11 cellular contexts compared by ENCODE assay signal in genomic region chr19:17765069-17765618, GRCh38. TPM values are rescaled to one million over a fixed set of nuclear protein-coding genes. Genes with fewer than 3 reads are reported as not detected.
DNase-seq lines count a peak whose midpoint lies in the region; ATAC-seq and TF ChIP-seq lines count a peak whose summit lies in the region.
"Had no signal": no experiment of that assay in that cellular context is flagged by ENCODE, and none has a peak within 500 bp of the region (broad histone marks: within the 10 kb centered on the region; RNA-seq: fewer than 3 reads in every experiment).

No MANE protein-coding gene starts in this region.

- H3K27ac ChIP-seq in CD4-positive, alpha-beta memory T cell (ENCODE audit: low read depth, low read length) = no peak overlapping the region
- H3K27ac ChIP-seq in dorsolateral prefrontal cortex = peak overlapping the region in 45 of 59 donors; percentile 14 to 100 (median 65)
- no peak overlapping the region for H3K27ac ChIP-seq in smooth muscle cell (ENCODE audit: low read depth)

- no peaks in the 10 kb centered on the region for H3K27me3 Mint-ChIP-seq in CD4-positive, alpha-beta memory T cell
- H3K27me3 Mint-ChIP-seq in naive B cell = no peaks in the 10 kb centered on the region

- peaks cover 3% of the 10 kb centered on the region for H3F3A ChIP-seq in smooth muscle cell (ENCODE audit: low read depth)

- no peaks in the 10 kb centered on the region for H3K79me2 ChIP-seq in smooth muscle cell (ENCODE audit: low read depth)

- peaks cover 0 to 5% (median 3%) of the 10 kb centered on the region in 4 donors for H3K4me1 Mint-ChIP-seq in CD4-positive, alpha-beta memory T cell
- peaks cover 12 to 37% (median 36%) of the 10 kb centered on the region in 3 donors for H3K4me1 Mint-ChIP-seq in naive B cell

- no peak overlapping the region for H3K4me3 ChIP-seq in CD4-positive, alpha-beta memory T cell (ENCODE audit: low read length in 2 of 2)
- H3K4me3 ChIP-seq in dorsolateral prefrontal cortex = no peak overlapping the region
- H3K4me3 ChIP-seq in smooth muscle cell = no peak overlapping the region

- TF ChIP-seq CTCF in dorsolateral prefrontal cortex (IDR thresholded peaks at IDR 0.05 in 54 of 56, conservative IDR thresholded peaks at IDR 0.05 in 2 of 56; ENCODE audit: low read depth in 1 of 56, partially characterized antibody in 56 of 56) (no peak), smooth muscle cell (IDR thresholded peaks at IDR 0.05; ENCODE audit: borderline replicate concordance, insufficient read depth, poor library complexity, severe bottlenecking) (no peak)

- DNase-seq in CD4-positive, alpha-beta memory T cell = no peak
- DNase-seq in NOMO-1 (lab: John Stamatoyannopoulos, UW; ENCODE audit: unreplicated experiment in 2 of 2) (peak; percentile 82 to 91), dorsolateral prefrontal cortex (no peak), naive B cell (no peak), smooth muscle cell (lab: John Stamatoyannopoulos, UW; ENCODE audit: unreplicated experiment) (no peak)
- no peak for DNase-seq in activated CD4-positive, alpha-beta T cell treated with anti-CD3 and anti-CD28 coated beads, Interleukin-2, amount 50 U/mL, for 48 hours
- DNase-seq: DMS153, NCI-H1092 had no signal

- H3K9me3 Mint-ChIP-seq in CD4-positive, alpha-beta memory T cell = no peaks in the 10 kb centered on the region
- no peaks in the 10 kb centered on the region for H3K9me3 Mint-ChIP-seq in naive B cell

- no peaks in the 10 kb centered on the region for H4K20me1 ChIP-seq in smooth muscle cell (ENCODE audit: low read depth)

- no peak overlapping the region for H3K4me2 ChIP-seq in smooth muscle cell

- WGBS in smooth muscle cell (ENCODE audit: low lambda C conversion rate) = 72% methylated on average over 12 of the region's 12 CpGs

- CTCF ChIA-PET in CD4-positive, alpha-beta memory T cell (lab: Charles Lee; ENCODE audit: partially characterized antibody) = interaction anchor here (0.9 to 1.0 kb wide), 2 partner anchors 10 to 27 kb away, joined by 3 to 4 read pairs; no protein-coding TSS in a partner anchor

- ATAC-seq in naive B cell (ENCODE audit: low read depth in 2 of 2) (peak; percentile 51 to 67), HG02759 (IDR thresholded peaks at IDR 0.05; ENCODE audit: unreplicated experiment) (no peak), HG03097 (IDR thresholded peaks at IDR 0.05; ENCODE audit: low FRiP score, unreplicated experiment) (no peak)

- H3K27me3 ChIP-seq in CD4-positive, alpha-beta memory T cell (ENCODE audit: insufficient read depth, low read length) = no peaks in the 10 kb centered on the region
- no peaks in the 10 kb centered on the region for H3K27me3 ChIP-seq in dorsolateral prefrontal cortex
- no peaks in the 10 kb centered on the region for H3K27me3 ChIP-seq in smooth muscle cell (ENCODE audit: low read depth)

- no peaks in the 10 kb centered on the region for H3K9me3 ChIP-seq in CD4-positive, alpha-beta memory T cell (ENCODE audit: control insufficient read depth in 1 of 2, low read length in 2 of 2)
- H3K9me3 ChIP-seq in smooth muscle cell (replicated peaks; ENCODE audit: low read depth) = no peaks in the 10 kb centered on the region

- intact Hi-C loops in CD4-positive, alpha-beta memory T cell (cut with micrococcal nuclease) = no loop called here
- intact Hi-C loops in dorsolateral prefrontal cortex (cut with DNase I) = loop anchor here (5.0 kb wide), 2 partner anchors 48 to 63 kb away; partner anchors contain the start of gene MAP1S (in 1 of the 2)

- no peaks in the 10 kb centered on the region for H3K4me1 ChIP-seq in CD4-positive, alpha-beta memory T cell (ENCODE audit: insufficient read depth, low read length)
- H3K4me1 ChIP-seq in smooth muscle cell (ENCODE audit: low read depth) = no peaks in the 10 kb centered on the region

- POLR2A ChIA-PET in CD4-positive, alpha-beta memory T cell (lab: Charles Lee; ENCODE audit: partially characterized antibody) = interaction anchor here (2.1 kb wide), 1 partner anchor 38 kb away, joined by 5 read pairs; no protein-coding TSS in a partner anchor

- peaks cover 48% of the 10 kb centered on the region for H3K36me3 ChIP-seq in CD4-positive, alpha-beta memory T cell (ENCODE audit: insufficient read depth, low read length)
- H3K36me3 ChIP-seq in smooth muscle cell (ENCODE audit: low read depth) = no peaks in the 10 kb centered on the region

- peak overlapping the region in 2 of 8 donors; percentile 29 for H3K4me3 Mint-ChIP-seq in CD4-positive, alpha-beta memory T cell
- peak overlapping the region in 7 of 8 donors; percentile 6 to 65 (median 59) for H3K4me3 Mint-ChIP-seq in naive B cell

- peak overlapping the region in 4 of 7 donors; percentile 22 to 82 (median 42) for H3K27ac Mint-ChIP-seq in CD4-positive, alpha-beta memory T cell
- peak overlapping the region in 5 of 6 donors; percentile 69 to 93 (median 73) for H3K27ac Mint-ChIP-seq in naive B cell

- H3K36me3 Mint-ChIP-seq in CD4-positive, alpha-beta memory T cell = peaks cover 45 to 56% of the 10 kb centered on the region in 2 donors
- peaks cover 2 to 7% of the 10 kb centered on the region in 2 donors for H3K36me3 Mint-ChIP-seq in naive B cell

- H2AFZ ChIP-seq in smooth muscle cell (ENCODE audit: low read depth) = no peak overlapping the region

- no peak overlapping the region for H3K9ac ChIP-seq in smooth muscle cell (ENCODE audit: low read depth)

RNA-seq across cellular contexts. Expression of gene FCHO1, which starts 13.9 kb away (rescaled TPM):
- total RNA-seq in CD4-positive, alpha-beta memory T cell = 100 to 1,000 TPM in 1 of 2 experiments, 10 to 100 TPM in 1; 99.4 to 113 TPM
- polyA plus RNA-seq in CD4-positive, alpha-beta memory T cell = 10 to 100 TPM in 1 of 2 donors, 1 to 10 TPM in 1; 6.5 to 30.0 TPM
- total RNA-seq in dorsolateral prefrontal cortex (100 to 1,000 TPM in 21 of 120 experiments, 10 to 100 TPM in 99; 39.4 to 173 (median 76.8) TPM), smooth muscle cell (1.0 and 18.0 TPM in 2 replicates)
- polyA plus RNA-seq in naive B cell (ENCODE audit: low read depth in 6 of 6) (10 to 100 TPM; 10.1 to 52.1 (median 25.2) TPM), smooth muscle cell (5.3 and 5.7 TPM in 2 replicates)
- total RNA-seq: myocyte had no signal

RNA-seq across cellular contexts. Expression of gene B3GNT3, which starts 29.8 kb away (rescaled TPM):
- total RNA-seq in CD4-positive, alpha-beta memory T cell = not detected
- under 1 TPM; 0.34 to 0.72 TPM for polyA plus RNA-seq in CD4-positive, alpha-beta memory T cell
- total RNA-seq in dorsolateral prefrontal cortex (under 1 TPM in 2 of 120 experiments, not detected in 118; 0.56 to 0.67 TPM), smooth muscle cell (0.67 and 2.8 TPM in 2 replicates)
- polyA plus RNA-seq in naive B cell (ENCODE audit: low read depth in 6 of 6) (not detected), smooth muscle cell (0.56 TPM in 1 of 2 replicates, not detected in the other)
- total RNA-seq: myocyte had no signal

RNA-seq across cellular contexts. Expression of gene MAP1S, which starts 45.9 kb away (rescaled TPM):
- total RNA-seq in CD4-positive, alpha-beta memory T cell = 10 to 100 TPM; 59.1 to 64.9 TPM
- polyA plus RNA-seq in CD4-positive, alpha-beta memory T cell = 10 to 100 TPM in 1 of 2 donors, 1 to 10 TPM in 1; 8.2 to 48.9 TPM
- total RNA-seq in dorsolateral prefrontal cortex (100 to 1,000 TPM in 116 of 120 experiments, 10 to 100 TPM in 4; 88.0 to 219 (median 156) TPM), smooth muscle cell (10.2 and 11.7 TPM in 2 replicates)
- polyA plus RNA-seq in naive B cell (ENCODE audit: low read depth in 6 of 6) (10 to 100 TPM; 22.4 to 44.0 (median 26.0) TPM), smooth muscle cell (55.5 and 62.1 TPM in 2 replicates)

RNA-seq across cellular contexts. Expression of gene INSL3, which starts 56.2 kb away (rescaled TPM):
- 1 to 10 TPM; 5.0 to 5.3 TPM for total RNA-seq in CD4-positive, alpha-beta memory T cell
- 1 to 10 TPM; 1.0 to 3.9 TPM for polyA plus RNA-seq in CD4-positive, alpha-beta memory T cell
- total RNA-seq in dorsolateral prefrontal cortex (1 to 10 TPM in 36 of 120 experiments, under 1 TPM in 33, not detected in 51; 0.54 to 4.2 (median 1.0) TPM), smooth muscle cell (1.1 TPM in 1 of 2 replicates, not detected in the other)
- polyA plus RNA-seq in naive B cell (ENCODE audit: low read depth in 6 of 6) (1 to 10 TPM in 2 of 6 donors, under 1 TPM in 3, not detected in 1; 0.49 to 1.8 (median 0.89) TPM), smooth muscle cell (0.80 and 1.8 TPM in 2 replicates)
- total RNA-seq: myocyte had no signal

Comparison
In these comparisons a context has a peak if more than half of its experiments do, and no peak if none do; other contexts are left out.
1. DNase-seq: peak in NOMO-1 (2 of 2); none in CD4-positive, alpha-beta memory T cell (0 of 5), dorsolateral prefrontal cortex (0 of 10), naive B cell (single experiment), smooth muscle cell (single experiment) and activated CD4-positive, alpha-beta T cell treated with anti-CD3 and anti-CD28 coated beads, Interleukin-2, amount 50 U/mL, for 48 hours (0 of 2).
2. H3K27ac ChIP-seq: peak in dorsolateral prefrontal cortex (45 of 59); none in CD4-positive, alpha-beta memory T cell (single experiment) and smooth muscle cell (single experiment).
3. ATAC-seq: peak in naive B cell (2 of 2); none in HG02759 (single experiment) and HG03097 (single experiment).